Comparison of ENCODE assay signal across 28 cellular contexts in genomic region chr10:68251625-68252275, GRCh38. TPM values are rescaled to one million over a fixed set of nuclear protein-coding genes. Genes with fewer than 3 reads are reported as not detected.
A peak's percentile ranks its signal among the peaks of the same experiment; 100 is the strongest.
DNase-seq lines count a peak whose midpoint lies in the region; ATAC-seq, FAIRE-seq and TF ChIP-seq lines count a peak whose summit lies in the region.
"Had no signal": no experiment of that assay in that cellular context is flagged by ENCODE, and none has a peak within 500 bp of the region (broad histone marks: within the 10 kb centered on the region; RNA-seq: fewer than 3 reads in every experiment).

No MANE protein-coding gene starts in this region.

- no peaks in the 10 kb centered on the region for H4K20me1 ChIP-seq in MM.1S (ENCODE audit: insufficient read depth, low read length)

- H3K4me1 ChIP-seq in MM.1S (ENCODE audit: low read length): peaks cover 28% of the 10 kb centered on the region
- no peaks in the 10 kb centered on the region for H3K4me1 ChIP-seq in suprapubic skin
- H3K4me1 ChIP-seq: left lung, thyroid gland had no signal

- no peaks in the 10 kb centered on the region for H3K9me3 Mint-ChIP-seq in activated naive CD4-positive, alpha-beta T cell treated with anti-CD3 and anti-CD28 coated beads for 36 hours
- H3K9me3 Mint-ChIP-seq: activated CD4-positive, alpha-beta T cell treated with anti-CD3 and anti-CD28 coated beads, Interleukin-2, amount 10 ng/mL, durations not matched to agents 7 days and 5 days; CD4-positive, alpha-beta T cell; naive thymus-derived CD4-positive, alpha-beta T cell had no signal

- no peak for TF ChIP-seq EP300 in suprapubic skin (IDR thresholded peaks at IDR 0.05)

- no peaks in the 10 kb centered on the region for H3K27me3 ChIP-seq in MM.1S (replicated peaks; ENCODE audit: insufficient read depth, low read length)
- no peaks in the 10 kb centered on the region for H3K27me3 ChIP-seq in suprapubic skin
- H3K27me3 ChIP-seq: heart right ventricle, left lung, spleen, thyroid gland had no signal

- peak; percentile 36 for FAIRE-seq in islet of Langerhans (lab: Jason Lieb, UNC)
- FAIRE-seq: astrocyte, GM12892, RCC 7860 had no signal

- H2AFZ ChIP-seq in MM.1S (ENCODE audit: low read length): peak overlapping the region; percentile 76
- H2AFZ ChIP-seq: GM23248 had no signal

- H3K9me3 ChIP-seq in MM.1S (replicated peaks; ENCODE audit: insufficient read depth, low read length): no peaks in the 10 kb centered on the region
- no peaks in the 10 kb centered on the region for H3K9me3 ChIP-seq in suprapubic skin
- H3K9me3 ChIP-seq: heart right ventricle, left lung, spleen, thyroid gland had no signal

- H3K79me2 ChIP-seq in MM.1S (ENCODE audit: low read length): no peaks in the 10 kb centered on the region

- TF ChIP-seq CTCF in MM.1S (IDR thresholded peaks at IDR 0.05; ENCODE audit: low read length): no peak
- TF ChIP-seq CTCF in suprapubic skin (IDR thresholded peaks at IDR 0.05): no peak

- peak overlapping the region; percentile 28; the same call in 1 of the 2 replicates for H3K9ac ChIP-seq in MM.1S (ENCODE audit: low read length)
- H3K9ac ChIP-seq: GM23248 had no signal

- H3K27ac ChIP-seq in MM.1S (ENCODE audit: low read length) (peak overlapping the region; percentile 43; the same call in 1 of the 2 replicates), suprapubic skin (no peak overlapping the region)
- H3K27ac ChIP-seq: epithelial cell of prostate, GM23248, heart right ventricle, left lung, spleen, thyroid gland had no signal

- DNase-seq in MM.1S: peak; percentile 25
- no peak for DNase-seq in suprapubic skin (ENCODE audit: low spot score in 2 of 2)
- DNase-seq in activated naive CD4-positive, alpha-beta T cell treated with anti-CD3 and anti-CD28 coated beads for 36 hours: no peak
- no peak for DNase-seq in foreskin melanocyte
- DNase-seq in NCI-H345 treated with DMSO at 0.1 percent for 48 hours (lab: John Stamatoyannopoulos, UW; ENCODE audit: unreplicated experiment): no peak
- DNase-seq: activated CD4-positive, alpha-beta T cell treated with anti-CD3 and anti-CD28 coated beads, Interleukin-2, amount 10 ng/mL, durations not matched to agents 7 days and 5 days; CD4-positive, alpha-beta T cell; central memory CD4-positive, alpha-beta T cell; GM23248; heart right ventricle; left lung; naive thymus-derived CD4-positive, alpha-beta T cell; NCI-H1694 treated with DMSO at 0.1 percent for 48 hours; NCI-H226; spleen; stimulated activated CD4-positive, alpha-beta T cell treated with anti-CD3 and anti-CD28 coated beads, Interleukin-4, amount 100 ng/mL, for 1 hour; stimulated activated naive CD4-positive, alpha-beta T cell treated with Interleukin-2 at 50 U/mL for 16 hours; T-helper 17 cell; thyroid gland had no signal

- no peaks in the 10 kb centered on the region for H3K9me2 ChIP-seq in MM.1S (replicated peaks; ENCODE audit: insufficient read depth, low read length)

- H3K36me3 Mint-ChIP-seq in activated naive CD4-positive, alpha-beta T cell treated with anti-CD3 and anti-CD28 coated beads for 36 hours (ENCODE audit: low read depth): no peaks in the 10 kb centered on the region
- H3K36me3 Mint-ChIP-seq: activated naive CD8-positive, alpha-beta T cell; naive thymus-derived CD4-positive, alpha-beta T cell had no signal

- no peak overlapping the region for H3K27ac Mint-ChIP-seq in activated naive CD4-positive, alpha-beta T cell treated with anti-CD3 and anti-CD28 coated beads for 36 hours
- H3K27ac Mint-ChIP-seq: activated CD4-positive, alpha-beta T cell treated with anti-CD3 and anti-CD28 coated beads, Interleukin-2, amount 10 ng/mL, durations not matched to agents 7 days and 5 days; activated naive CD8-positive, alpha-beta T cell; CD4-positive, alpha-beta T cell; naive thymus-derived CD4-positive, alpha-beta T cell; T-helper 17 cell had no signal

- H3K36me3 ChIP-seq in MM.1S (replicated peaks; ENCODE audit: insufficient read depth, low read length): no peaks in the 10 kb centered on the region
- no peaks in the 10 kb centered on the region for H3K36me3 ChIP-seq in suprapubic skin
- H3K36me3 ChIP-seq: heart right ventricle, left lung, spleen, thyroid gland had no signal

- intact Hi-C loops in activated naive CD4-positive, alpha-beta T cell treated with anti-CD3 and anti-CD28 coated beads for 36 hours (cut with micrococcal nuclease): no loop called here

- peaks cover 6% of the 10 kb centered on the region for H3K4me1 Mint-ChIP-seq in activated naive CD4-positive, alpha-beta T cell treated with anti-CD3 and anti-CD28 coated beads for 36 hours (ENCODE audit: low read depth)

- TF ChIP-seq POLR2A in suprapubic skin (IDR thresholded peaks at IDR 0.05): no peak

- no peaks in the 10 kb centered on the region for H3K27me3 Mint-ChIP-seq in activated naive CD4-positive, alpha-beta T cell treated with anti-CD3 and anti-CD28 coated beads for 36 hours (ENCODE audit: low read depth)
- H3K27me3 Mint-ChIP-seq: activated naive CD8-positive, alpha-beta T cell; CD4-positive, alpha-beta T cell had no signal

- ATAC-seq in GM18502 (IDR thresholded peaks at IDR 0.05; ENCODE audit: poor library complexity, unreplicated experiment) (peak; percentile 57), GM21619 (IDR thresholded peaks at IDR 0.05; ENCODE audit: unreplicated experiment) (peak; percentile 65)
- ATAC-seq: heart right ventricle; left lung; naive thymus-derived CD4-positive, alpha-beta T cell; T-helper 17 cell had no signal

- WGBS in suprapubic skin: 95% methylated on average over 3 of the region's 3 CpGs

- H3K4me3 ChIP-seq in MM.1S (ENCODE audit: low read length) (peak overlapping the region; percentile 40), suprapubic skin (no peak overlapping the region)
- H3K4me3 ChIP-seq: GM23248, heart right ventricle, left lung, spleen, thyroid gland had no signal

- peak overlapping the region; percentile 71 for H3K4me2 ChIP-seq in MM.1S (ENCODE audit: low read depth, low read length)

- peaks cover 14% of the 10 kb centered on the region for H3F3A ChIP-seq in MM.1S (ENCODE audit: insufficient read depth, low read length)

- CTCF ChIA-PET in activated naive CD4-positive, alpha-beta T cell treated with anti-CD3 and anti-CD28 coated beads for 36 hours (lab: Charles Lee): no interaction called here

- H3K4me3 Mint-ChIP-seq in activated naive CD4-positive, alpha-beta T cell treated with anti-CD3 and anti-CD28 coated beads for 36 hours: no peak overlapping the region
- H3K4me3 Mint-ChIP-seq: activated CD4-positive, alpha-beta T cell treated with anti-CD3 and anti-CD28 coated beads, Interleukin-2, amount 10 ng/mL, durations not matched to agents 7 days and 5 days; activated naive CD8-positive, alpha-beta T cell; CD4-positive, alpha-beta T cell; naive thymus-derived CD4-positive, alpha-beta T cell; T-helper 17 cell had no signal

RNA-seq across cellular contexts. Expression of gene ATOH7, which starts 19.8 kb away (rescaled TPM):
- not detected for total RNA-seq in suprapubic skin
- not detected for total RNA-seq in activated naive CD4-positive, alpha-beta T cell treated with anti-CD3 and anti-CD28 coated beads for 36 hours
- total RNA-seq: activated CD4-positive, alpha-beta T cell treated with anti-CD3 and anti-CD28 coated beads, Interleukin-2, amount 10 ng/mL, durations not matched to agents 7 days and 5 days; astrocyte; CD4-positive, alpha-beta T cell; GM23248; heart right ventricle; left lung; naive thymus-derived CD4-positive, alpha-beta T cell; osteoblast; spleen; T-helper 17 cell; thyroid gland had no signal
